Comparison of ENCODE assay signal across 9 cellular contexts in the genomic region with DNA sequence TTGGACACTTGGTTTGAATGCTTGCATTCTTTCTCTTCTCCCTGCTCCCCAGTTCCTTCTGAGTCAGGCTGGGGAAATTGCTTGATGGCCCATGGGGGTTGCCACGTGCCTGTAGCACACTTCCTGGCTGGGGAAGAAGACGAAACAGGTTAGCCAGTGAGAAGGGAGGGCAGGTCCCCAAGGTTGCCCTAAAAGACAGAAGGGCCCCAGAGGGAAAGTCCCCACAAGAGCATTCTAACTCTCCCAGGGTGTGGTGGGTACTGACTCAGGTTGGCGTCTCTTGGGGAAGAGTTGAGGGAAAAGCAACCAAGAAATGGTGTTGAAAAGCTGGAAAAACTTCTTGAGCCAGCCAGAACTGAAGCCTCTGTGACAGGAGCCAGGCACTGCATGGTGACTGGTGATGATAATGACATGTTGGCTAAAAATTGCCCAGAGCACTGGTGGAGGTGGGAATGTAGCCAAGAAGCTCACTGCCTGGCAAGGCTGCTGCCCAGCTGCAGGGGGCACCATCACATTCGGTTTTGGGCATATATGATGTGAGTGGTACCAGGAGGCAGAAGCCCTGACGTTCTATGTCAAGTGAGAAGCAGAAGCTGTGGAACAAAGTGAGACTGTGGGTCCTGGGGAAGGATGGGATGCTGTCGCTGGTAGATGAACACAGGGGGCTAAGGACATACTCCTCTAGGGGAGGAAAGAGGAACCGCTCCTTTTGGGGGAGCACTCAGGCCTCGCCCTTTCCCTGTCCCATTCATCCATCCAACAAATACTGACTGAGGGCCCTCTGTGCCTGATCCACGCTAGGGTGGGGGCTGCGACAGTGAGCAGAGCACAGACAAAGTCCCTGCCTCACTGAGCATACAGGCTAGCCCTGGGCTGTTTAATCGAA. TPM values are rescaled to one million over a fixed set of nuclear protein-coding genes. Genes with fewer than 3 reads are reported as not detected.
DNase-seq lines count a peak whose midpoint lies in the region; ATAC-seq and TF ChIP-seq lines count a peak whose summit lies in the region.
"Had no signal": no experiment of that assay in that cellular context is flagged by ENCODE, and none has a peak within 500 bp of the region (broad histone marks: within the 10 kb centered on the region; RNA-seq: fewer than 3 reads in every experiment).

No MANE protein-coding gene starts in this region.

- TF ChIP-seq CTCF in left ventricle myocardium inferior (IDR thresholded peaks at IDR 0.05; ENCODE audit: borderline replicate concordance): peak; percentile 62

- peaks cover 18% of the 10 kb centered on the region for H3K79me2 ChIP-seq in Karpas-422 (ENCODE audit: low read length)

- H3K9ac ChIP-seq in Karpas-422 (ENCODE audit: low read length): peak overlapping the region; percentile 23

- H4K20me1 ChIP-seq in Karpas-422 (ENCODE audit: insufficient read depth, low read depth, low read length): no peaks in the 10 kb centered on the region

- H3K27ac ChIP-seq in Karpas-422 (ENCODE audit: low read length) (no peak overlapping the region), left ventricle myocardium inferior (replicated peaks) (peak overlapping the region; percentile 81)

- no peaks in the 10 kb centered on the region for H3K9me2 ChIP-seq in Karpas-422 (replicated peaks; ENCODE audit: insufficient read depth, low read length)

- peak; percentile 77 for ATAC-seq in GM19025 (IDR thresholded peaks at IDR 0.05; ENCODE audit: low read depth, unreplicated experiment)
- ATAC-seq in stimulated activated naive CD8-positive, alpha-beta T cell treated with anti-CD3 and anti-CD28 coated beads, Interleukin-15, Interleukin-2, amounts not matched to agents 100 U/mL and 50 U/mL, for 24 hours: peak; percentile 95

- H3K4me3 ChIP-seq in Karpas-422 (ENCODE audit: low read length): no peak overlapping the region
- no peak overlapping the region for H3K4me3 ChIP-seq in left ventricle myocardium inferior
- H3K4me3 ChIP-seq: upper lobe of left lung had no signal

- intact Hi-C loops in left ventricle myocardium inferior (cut with micrococcal nuclease): no loop called here

- no peaks in the 10 kb centered on the region for H3K9me3 ChIP-seq in Karpas-422 (ENCODE audit: low read length)
- no peaks in the 10 kb centered on the region for H3K9me3 ChIP-seq in left ventricle myocardium inferior (replicated peaks)
- H3K9me3 ChIP-seq: upper lobe of left lung had no signal

- DNase-seq in AML-193 (lab: John Stamatoyannopoulos, UW) (peak; percentile 26 to 38), Karpas-422 (peak; percentile 84), left ventricle myocardium inferior (peak; percentile 48), DMS79 (lab: John Stamatoyannopoulos, UW) (no peak), NCI-H774 (lab: John Stamatoyannopoulos, UW) (no peak)
- DNase-seq in activated CD8-positive, alpha-beta memory T cell treated with anti-CD3 and anti-CD28 coated beads for 24 hours: peak; percentile 76
- peak; percentile 71 for DNase-seq in stimulated activated naive CD8-positive, alpha-beta T cell treated with anti-CD3 and anti-CD28 coated beads, Interleukin-15, Interleukin-2, amounts not matched to agents 100 U/mL and 50 U/mL, for 24 hours

- H3K4me2 ChIP-seq in Karpas-422 (ENCODE audit: low read depth, low read length, poor library complexity, severe bottlenecking): peak overlapping the region; percentile 3

- H3K4me1 ChIP-seq in Karpas-422 (ENCODE audit: low read length) (peaks cover 32% of the 10 kb centered on the region), left ventricle myocardium inferior (peaks cover 34% of the 10 kb centered on the region)

- no peaks in the 10 kb centered on the region for H3K27me3 ChIP-seq in Karpas-422 (ENCODE audit: low read length)
- H3K27me3 ChIP-seq in left ventricle myocardium inferior (ENCODE audit: low read depth): no peaks in the 10 kb centered on the region
- H3K27me3 ChIP-seq: upper lobe of left lung had no signal

- H3K36me3 ChIP-seq in Karpas-422 (ENCODE audit: insufficient read depth, low read length) (no peaks in the 10 kb centered on the region), left ventricle myocardium inferior (no peaks in the 10 kb centered on the region)
- H3K36me3 ChIP-seq: upper lobe of left lung had no signal

- peak overlapping the region; percentile 39; the same call in 1 of the 2 replicates for H2AFZ ChIP-seq in Karpas-422 (ENCODE audit: low read length)

RNA-seq across cellular contexts. Expression of a gene that starts 8.1 kb away (rescaled TPM):
- 45.1 and 64.1 TPM in 2 replicates for total RNA-seq in Karpas-422 (2014; rRNA removed; shearing (Covaris generic); ENCODE audit: low replicate concordance)
- total RNA-seq in left ventricle myocardium inferior: 22.3 TPM

RNA-seq across cellular contexts. Expression of a gene that starts 16.6 kb away (rescaled TPM):
- total RNA-seq in Karpas-422 (2014; rRNA removed; shearing (Covaris generic); ENCODE audit: low replicate concordance): 1.3 and 5.2 TPM in 2 replicates
- 0.96 TPM for total RNA-seq in left ventricle myocardium inferior

RNA-seq across cellular contexts. Expression of a gene that starts 20.0 kb away (rescaled TPM):
- total RNA-seq in Karpas-422 (2014; rRNA removed; shearing (Covaris generic); ENCODE audit: low replicate concordance): 27.1 and 35.9 TPM in 2 replicates
- 6.9 TPM for total RNA-seq in left ventricle myocardium inferior

RNA-seq across cellular contexts. Expression of a gene that starts 20.1 kb away (rescaled TPM):
- total RNA-seq in Karpas-422 (2014; rRNA removed; shearing (Covaris generic); ENCODE audit: low replicate concordance): 42.0 and 44.7 TPM in 2 replicates
- total RNA-seq in left ventricle myocardium inferior: 23.4 TPM

RNA-seq across cellular contexts. Expression of a gene that starts 28.2 kb away (rescaled TPM):
- total RNA-seq in Karpas-422 (2014; rRNA removed; shearing (Covaris generic); ENCODE audit: low replicate concordance): 7.1 and 9.9 TPM in 2 replicates
- total RNA-seq in left ventricle myocardium inferior: 3.1 TPM

Comparison
In these comparisons a context has a peak if more than half of its experiments do, and no peak if none do; other contexts are left out.
1. DNase-seq: peak in AML-193 (2 of 2), Karpas-422 (single experiment), activated CD8-positive, alpha-beta memory T cell treated with anti-CD3 and anti-CD28 coated beads for 24 hours (single experiment), left ventricle myocardium inferior (single experiment) and stimulated activated naive CD8-positive, alpha-beta T cell treated with anti-CD3 and anti-CD28 coated beads, Interleukin-15, Interleukin-2, amounts not matched to agents 100 U/mL and 50 U/mL, for 24 hours (single experiment); none in DMS79 (single experiment) and NCI-H774 (single experiment).